1 cellular context compared by ENCODE assay signal in the genomic region with DNA sequence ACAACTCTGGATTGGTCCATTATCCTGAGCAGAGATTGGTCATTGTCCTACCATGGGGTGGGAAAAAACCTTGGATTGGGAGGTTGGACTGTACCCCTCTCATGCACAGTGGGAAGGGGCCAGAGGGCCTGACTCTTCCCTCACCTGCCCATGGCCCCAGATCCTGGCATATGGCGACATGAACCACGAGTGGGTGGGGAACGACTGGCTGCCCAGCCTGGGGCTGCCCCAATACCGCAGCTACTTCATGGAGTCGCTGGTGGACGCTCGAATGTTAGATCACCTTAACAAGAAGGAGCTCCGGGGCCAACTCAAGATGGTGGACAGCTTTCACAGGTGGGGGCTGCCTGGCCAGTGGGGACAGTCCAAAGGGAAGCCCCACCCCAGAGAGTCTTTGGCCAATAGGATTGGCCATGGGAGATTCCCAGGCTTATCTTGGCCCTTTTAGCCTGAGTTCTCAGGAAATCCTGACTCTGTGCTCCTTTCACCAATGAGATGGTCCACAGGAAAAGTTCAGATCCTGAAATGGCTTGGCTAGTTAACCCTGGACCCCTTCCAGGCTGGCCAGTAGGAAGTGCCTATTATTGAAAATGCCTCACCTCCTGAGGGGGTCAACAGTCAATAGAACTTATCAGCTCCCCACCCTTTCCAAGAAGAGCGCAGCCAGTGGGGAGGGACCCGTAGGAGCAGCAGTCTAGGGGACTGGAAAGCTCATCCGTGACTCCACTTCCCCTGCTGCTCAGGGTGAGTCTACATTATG.
TF ChIP-seq lines count a peak whose summit lies in the region.

No MANE protein-coding gene starts in this region.

TF ChIP-seq in HCT116, 20 proteins besides CTCF, POLR2A, EP300 and RAD21:
- TF ChIP-seq FOSL1 (IDR thresholded peaks at IDR 0.05; ENCODE audit: low read depth) (no peak), ZNF274 (IDR thresholded peaks at IDR 0.05; ENCODE audit: low read depth, low read length) (no peak), ZFX (IDR thresholded peaks at IDR 0.05) (no peak), CBX3 (IDR thresholded peaks at IDR 0.05; ENCODE audit: low read depth) (no peak), YY1 (IDR thresholded peaks at IDR 0.05; ENCODE audit: extremely low read depth, insufficient replicate concordance, low read depth, low read length) (no peak), JUND (IDR thresholded peaks at IDR 0.05) (no peak), EZH2 (IDR thresholded peaks at IDR 0.05) (no peak), EGR1 (IDR thresholded peaks at IDR 0.05; ENCODE audit: low read depth) (no peak)
- TF ChIP-seq, protein P1, sequence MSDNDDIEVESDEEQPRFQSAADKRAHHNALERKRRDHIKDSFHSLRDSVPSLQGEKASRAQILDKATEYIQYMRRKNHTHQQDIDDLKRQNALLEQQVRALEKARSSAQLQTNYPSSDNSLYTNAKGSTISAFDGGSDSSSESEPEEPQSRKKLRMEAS (IDR thresholded peaks at IDR 0.05): no peak
- TF ChIP-seq, protein P2, sequence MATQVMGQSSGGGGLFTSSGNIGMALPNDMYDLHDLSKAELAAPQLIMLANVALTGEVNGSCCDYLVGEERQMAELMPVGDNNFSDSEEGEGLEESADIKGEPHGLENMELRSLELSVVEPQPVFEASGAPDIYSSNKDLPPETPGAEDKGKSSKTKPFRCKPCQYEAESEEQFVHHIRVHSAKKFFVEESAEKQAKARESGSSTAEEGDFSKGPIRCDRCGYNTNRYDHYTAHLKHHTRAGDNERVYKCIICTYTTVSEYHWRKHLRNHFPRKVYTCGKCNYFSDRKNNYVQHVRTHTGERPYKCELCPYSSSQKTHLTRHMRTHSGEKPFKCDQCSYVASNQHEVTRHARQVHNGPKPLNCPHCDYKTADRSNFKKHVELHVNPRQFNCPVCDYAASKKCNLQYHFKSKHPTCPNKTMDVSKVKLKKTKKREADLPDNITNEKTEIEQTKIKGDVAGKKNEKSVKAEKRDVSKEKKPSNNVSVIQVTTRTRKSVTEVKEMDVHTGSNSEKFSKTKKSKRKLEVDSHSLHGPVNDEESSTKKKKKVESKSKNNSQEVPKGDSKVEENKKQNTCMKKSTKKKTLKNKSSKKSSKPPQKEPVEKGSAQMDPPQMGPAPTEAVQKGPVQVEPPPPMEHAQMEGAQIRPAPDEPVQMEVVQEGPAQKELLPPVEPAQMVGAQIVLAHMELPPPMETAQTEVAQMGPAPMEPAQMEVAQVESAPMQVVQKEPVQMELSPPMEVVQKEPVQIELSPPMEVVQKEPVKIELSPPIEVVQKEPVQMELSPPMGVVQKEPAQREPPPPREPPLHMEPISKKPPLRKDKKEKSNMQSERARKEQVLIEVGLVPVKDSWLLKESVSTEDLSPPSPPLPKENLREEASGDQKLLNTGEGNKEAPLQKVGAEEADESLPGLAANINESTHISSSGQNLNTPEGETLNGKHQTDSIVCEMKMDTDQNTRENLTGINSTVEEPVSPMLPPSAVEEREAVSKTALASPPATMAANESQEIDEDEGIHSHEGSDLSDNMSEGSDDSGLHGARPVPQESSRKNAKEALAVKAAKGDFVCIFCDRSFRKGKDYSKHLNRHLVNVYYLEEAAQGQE (IDR thresholded peaks at IDR 0.05; ENCODE audit: low read depth): no peak
